ENCODE assay signal across 32 cellular contexts in the genomic region with DNA sequence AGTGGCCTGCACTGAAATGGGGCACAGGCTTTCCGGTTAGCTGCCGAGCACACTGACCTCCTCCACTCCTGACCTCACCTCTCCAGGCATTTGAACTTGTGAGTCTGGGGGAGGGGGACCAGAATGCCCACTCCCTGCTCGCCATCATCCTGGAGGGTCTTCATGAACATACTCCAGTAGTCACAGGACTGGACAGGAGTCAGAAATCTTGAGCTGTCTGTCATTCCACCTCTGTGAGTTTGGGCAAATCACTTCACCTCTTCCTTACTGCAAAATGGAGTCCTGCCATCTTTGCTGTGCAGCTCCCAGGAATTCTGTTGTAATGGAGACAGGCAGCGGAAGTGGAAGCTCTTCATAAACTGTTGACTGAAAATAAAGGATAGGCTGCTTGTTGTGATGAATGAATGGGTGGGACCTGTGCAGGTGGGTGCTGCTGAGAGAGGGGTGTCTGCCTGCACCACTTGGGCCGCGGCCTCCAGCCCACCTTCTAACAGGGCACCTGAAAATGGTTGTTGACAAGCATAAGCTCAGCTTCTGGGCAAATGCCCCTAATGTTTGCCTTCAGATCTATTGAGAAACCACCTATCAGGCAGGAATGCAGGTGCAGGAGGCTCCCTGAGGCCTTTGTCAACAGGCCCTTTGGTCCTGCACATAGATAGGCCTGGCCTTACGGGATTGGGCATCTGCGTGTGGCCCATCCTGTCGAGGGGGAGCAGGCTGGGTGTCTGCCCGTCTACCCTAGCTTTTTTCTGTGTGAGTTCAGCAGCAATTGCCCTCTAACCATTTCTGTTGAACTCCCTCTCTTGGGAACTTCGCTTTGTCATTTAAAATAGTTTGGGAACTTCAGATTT.
A peak's percentile ranks its signal among the peaks of the same experiment; 100 is the strongest.
DNase-seq lines count a peak whose midpoint lies in the region; FAIRE-seq and TF ChIP-seq lines count a peak whose summit lies in the region.
"Had no signal": no experiment of that assay in that cellular context is flagged by ENCODE, and none has a peak within 500 bp of the region (broad histone marks: within the 10 kb centered on the region; RNA-seq: fewer than 3 reads in every experiment).

No MANE protein-coding gene starts in this region.

- H3K9ac ChIP-seq in endodermal cell (ENCODE audit: extremely low read depth, low read length, poor library complexity, severe bottlenecking) (no peak overlapping the region), neuronal stem cell (ENCODE audit: low read depth, low read length, poor library complexity) (no peak overlapping the region)
- H3K9ac ChIP-seq: SK-N-SH had no signal

- H3K9me3 ChIP-seq in endodermal cell (ENCODE audit: control insufficient read depth, low read length) = no peaks in the 10 kb centered on the region
- H3K9me3 ChIP-seq in neuronal stem cell (replicated peaks in 1 of 2; ENCODE audit: control insufficient read depth in 2 of 2, insufficient read depth in 1 of 2, low read depth in 1 of 2, low read length in 2 of 2) = no peaks in the 10 kb centered on the region
- H3K9me3 ChIP-seq: psoas muscle, SK-N-SH, stomach, thyroid gland, uterus had no signal

- 76 to 78% methylated on average over 5 to 11 of the region's 11 CpGs for WGBS in endodermal cell (ENCODE audit: insufficient coverage in 1 of 2, insufficient read length in 1 of 2), 2 experiments
- WGBS in neuronal stem cell (ENCODE audit: extremely low coverage in 2 of 2, insufficient read length in 2 of 2, insufficient replicate concordance in 1 of 2), 2 donors = no CpG with 5 or more reads among the region's 11 CpGs

- no peaks in the 10 kb centered on the region for H3K36me3 Mint-ChIP-seq in endodermal cell (ENCODE audit: low read depth)
- H3K36me3 Mint-ChIP-seq: mesothelial cell of epicardium; naive thymus-derived CD4-positive, alpha-beta T cell had no signal

- H3K4me3 ChIP-seq in endodermal cell (ENCODE audit: low read length) (no peak overlapping the region), neuronal stem cell (ENCODE audit: low read length in 2 of 2) (no peak overlapping the region)
- H3K4me3 ChIP-seq: GM12878, psoas muscle, stomach, thyroid gland, uterus had no signal

- no peak overlapping the region for H3K4me2 ChIP-seq in neuronal stem cell (ENCODE audit: insufficient read depth, low read length, poor library complexity, severe bottlenecking)
- H3K4me2 ChIP-seq: SK-N-SH had no signal

- H2BK120ac ChIP-seq in neuronal stem cell (ENCODE audit: low read depth, low read length) = no peak overlapping the region

- no peak overlapping the region for H2BK12ac ChIP-seq in neuronal stem cell (ENCODE audit: low read length)

- H3K4me1 ChIP-seq in endodermal cell (ENCODE audit: control insufficient read depth, insufficient read depth, low read length) = peaks cover 21% of the 10 kb centered on the region
- H3K4me1 ChIP-seq in neuronal stem cell (ENCODE audit: control insufficient read depth in 2 of 2, insufficient read depth in 1 of 2, low read depth in 1 of 2, low read length in 2 of 2) = peaks cover 8 to 9% of the 10 kb centered on the region in 2 donors
- H3K4me1 ChIP-seq: psoas muscle, stomach, thyroid gland, uterus had no signal

- DNase-seq in NCI-H1417 (lab: John Stamatoyannopoulos, UW) (peak in 2 of 3 experiments; percentile 35 to 63), NCI-H1417 treated with DMSO at 0.1 percent for 48 hours (lab: John Stamatoyannopoulos, UW) (no peak), NCI-H510A (lab: John Stamatoyannopoulos, UW) (peak; percentile 62), endodermal cell (peak; percentile 65), neuronal stem cell (ENCODE audit: low spot score) (no peak), hepatic stellate cell (ENCODE audit: low spot score) (no peak), midbrain (lab: John Stamatoyannopoulos, UW) (no peak), GM12892 (ENCODE audit: insufficient read length) (no peak)
- DNase-seq: 8988T; activated B cell treated with CpG ODN at 0.5 μM for 24 hours; activated CD4-positive, alpha-beta T cell treated with anti-CD3 and anti-CD28 coated beads, Interleukin-2, amount 10 ng/mL, durations not matched to agents 7 days and 5 days; activated gamma-delta T cell treated with Interleukin-2 at 50 U/mL for 16 hours; activated naive CD8-positive, alpha-beta T cell treated with anti-CD3 and anti-CD28 coated beads, Interleukin-2, amount 50 U/mL, for 24 hours; activated T-cell treated with anti-CD3 and anti-CD28 coated beads, Interleukin-2, amount 50 U/mL, for 1 hour; central memory CD4-positive, alpha-beta T cell; effector memory CD8-positive, alpha-beta T cell; EL; erythroblast; HCEC 1CT; kidney; naive thymus-derived CD4-positive, alpha-beta T cell; NCI-H1694 treated with DMSO at 0.1 percent for 48 hours; nucleus accumbens; psoas muscle; SK-N-SH; stimulated activated CD4-positive, alpha-beta T cell treated with anti-CD3 and anti-CD28 coated beads, Interleukin-4, amount 100 ng/mL, for 1 hour; stomach; thyroid gland; uterus had no signal

- H3K27me3 ChIP-seq in endodermal cell (ENCODE audit: control insufficient read depth, insufficient read depth, low read length, poor library complexity, severe bottlenecking) (no peaks in the 10 kb centered on the region), neuronal stem cell (ENCODE audit: control insufficient read depth in 3 of 3, insufficient read depth in 3 of 3, low read depth in 1 of 3, low read length in 3 of 3) (no peaks in the 10 kb centered on the region)
- H3K27me3 ChIP-seq: stomach, thyroid gland, uterus had no signal

- H3K18ac ChIP-seq in neuronal stem cell (ENCODE audit: low read length) = no peak overlapping the region

- no peak overlapping the region for H4K91ac ChIP-seq in neuronal stem cell (ENCODE audit: low read depth, low read length, poor library complexity)

- no peak overlapping the region for H3K14ac ChIP-seq in neuronal stem cell (ENCODE audit: low read length)

- H3K9me3 Mint-ChIP-seq in endodermal cell = no peaks in the 10 kb centered on the region
- H3K9me3 Mint-ChIP-seq: activated B cell treated with CpG ODN at 0.5 μM for 24 hours; activated CD4-positive, alpha-beta T cell treated with anti-CD3 and anti-CD28 coated beads, Interleukin-2, amount 10 ng/mL, durations not matched to agents 7 days and 5 days; activated naive CD8-positive, alpha-beta T cell treated with anti-CD3 and anti-CD28 coated beads, Interleukin-2, amount 50 U/mL, for 24 hours; effector memory CD8-positive, alpha-beta T cell; mesothelial cell of epicardium; naive thymus-derived CD4-positive, alpha-beta T cell had no signal

- no peak overlapping the region for H2BK5ac ChIP-seq in neuronal stem cell (ENCODE audit: low read length)

- no peak for TF ChIP-seq POLR2A in GM12892 (IDR thresholded peaks at IDR 0.05; ENCODE audit: low read depth, low read length)

- no peak overlapping the region for H3K4ac ChIP-seq in neuronal stem cell (ENCODE audit: low read length)

- FAIRE-seq in GM12892 (lab: Jason Lieb, UNC) = no peak
- FAIRE-seq: GM12878, kidney had no signal

- TF ChIP-seq CTCF in endodermal cell (conservative IDR thresholded peaks at IDR 0.05) = no peak

- peaks cover 48% of the 10 kb centered on the region for H3K4me1 Mint-ChIP-seq in endodermal cell
- H3K4me1 Mint-ChIP-seq: activated B cell treated with CpG ODN at 0.5 μM for 24 hours; activated CD4-positive, alpha-beta T cell treated with anti-CD3 and anti-CD28 coated beads, Interleukin-2, amount 10 ng/mL, durations not matched to agents 7 days and 5 days; activated naive CD8-positive, alpha-beta T cell treated with anti-CD3 and anti-CD28 coated beads, Interleukin-2, amount 50 U/mL, for 24 hours; naive thymus-derived CD4-positive, alpha-beta T cell had no signal

- no peaks in the 10 kb centered on the region for H3K27me3 Mint-ChIP-seq in endodermal cell (ENCODE audit: insufficient read depth)
- H3K27me3 Mint-ChIP-seq: activated B cell treated with CpG ODN at 0.5 μM for 24 hours; activated naive CD8-positive, alpha-beta T cell treated with anti-CD3 and anti-CD28 coated beads, Interleukin-2, amount 50 U/mL, for 24 hours had no signal

- H4K8ac ChIP-seq in neuronal stem cell (ENCODE audit: low read depth, low read length) = no peak overlapping the region

- no peak overlapping the region for H3K27ac ChIP-seq in endodermal cell (ENCODE audit: low read depth, low read length)
- no peak overlapping the region for H3K27ac ChIP-seq in neuronal stem cell (replicated peaks; ENCODE audit: low read length)
- H3K27ac ChIP-seq: C4-2B, psoas muscle, stomach, thyroid gland, uterus had no signal

- no peak overlapping the region for H3K23ac ChIP-seq in neuronal stem cell (ENCODE audit: low read depth, low read length, poor library complexity)

- peak overlapping the region; percentile 63 for H2AFZ ChIP-seq in neuronal stem cell (ENCODE audit: low read length)

- H3K4me3 Mint-ChIP-seq in endodermal cell = no peak overlapping the region
- H3K4me3 Mint-ChIP-seq: activated B cell treated with CpG ODN at 0.5 μM for 24 hours; activated CD4-positive, alpha-beta T cell treated with anti-CD3 and anti-CD28 coated beads, Interleukin-2, amount 10 ng/mL, durations not matched to agents 7 days and 5 days; activated naive CD8-positive, alpha-beta T cell treated with anti-CD3 and anti-CD28 coated beads, Interleukin-2, amount 50 U/mL, for 24 hours; effector memory CD8-positive, alpha-beta T cell; mesothelial cell of epicardium; naive thymus-derived CD4-positive, alpha-beta T cell had no signal

- peak overlapping the region; percentile 79 for H3K27ac Mint-ChIP-seq in endodermal cell
- H3K27ac Mint-ChIP-seq: activated B cell treated with CpG ODN at 0.5 μM for 24 hours; activated CD4-positive, alpha-beta T cell treated with anti-CD3 and anti-CD28 coated beads, Interleukin-2, amount 10 ng/mL, durations not matched to agents 7 days and 5 days; activated naive CD8-positive, alpha-beta T cell treated with anti-CD3 and anti-CD28 coated beads, Interleukin-2, amount 50 U/mL, for 24 hours; effector memory CD8-positive, alpha-beta T cell; mesothelial cell of epicardium; naive thymus-derived CD4-positive, alpha-beta T cell had no signal

- H3K36me3 ChIP-seq in endodermal cell (ENCODE audit: control insufficient read depth, insufficient read depth, low read length) (no peaks in the 10 kb centered on the region), neuronal stem cell (replicated peaks in 1 of 2; ENCODE audit: control insufficient read depth in 2 of 2, insufficient read depth in 2 of 2, low read length in 2 of 2) (no peaks in the 10 kb centered on the region)
- H3K36me3 ChIP-seq: stomach, thyroid gland, uterus had no signal

- no peak overlapping the region for H2AK5ac ChIP-seq in neuronal stem cell (ENCODE audit: low read depth, low read length)

- no peak overlapping the region for H2BK15ac ChIP-seq in neuronal stem cell (ENCODE audit: low read length)

- no peaks in the 10 kb centered on the region for H3K79me1 ChIP-seq in neuronal stem cell (ENCODE audit: low read depth, low read length)

Comparison
In these comparisons a context has a peak if more than half of its experiments do, and no peak if none do; other contexts are left out.
1. DNase-seq: peak in NCI-H1417 (2 of 3), NCI-H510A (single experiment) and endodermal cell (single experiment); none in NCI-H1417 treated with DMSO at 0.1 percent for 48 hours (single experiment), neuronal stem cell (single experiment), hepatic stellate cell (single experiment), midbrain (single experiment) and GM12892 (single experiment).